Comparison of ENCODE assay signal across 26 cellular contexts in the genomic region with DNA sequence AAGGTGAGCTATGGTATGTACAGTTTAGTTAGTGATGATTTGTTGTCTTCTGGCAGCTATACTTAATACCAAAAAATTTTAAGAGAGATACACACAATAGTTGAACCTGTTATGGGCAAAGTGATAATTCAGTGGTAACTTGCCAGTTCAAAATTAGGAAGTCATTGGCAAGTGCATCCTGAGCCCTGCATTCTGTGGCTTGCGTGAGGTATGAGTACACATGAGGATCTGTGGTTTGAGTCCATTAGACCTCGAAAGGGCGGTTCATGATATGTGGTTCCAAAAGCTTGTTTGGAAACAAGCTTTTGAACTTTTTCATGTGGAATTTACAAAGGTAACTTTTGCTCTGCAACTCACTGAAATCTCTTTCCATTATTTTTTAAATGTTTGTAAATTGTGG. TPM values are rescaled to one million over a fixed set of nuclear protein-coding genes. Genes with fewer than 3 reads are reported as not detected.
"Had no signal": no experiment of that assay in that cellular context is flagged by ENCODE, and none has a peak within 500 bp of the region (broad histone marks: within the 10 kb centered on the region; RNA-seq: fewer than 3 reads in every experiment).

No MANE protein-coding gene starts in this region.

- H3K9me3 ChIP-seq: gastrocnemius medialis, neutrophil, right lobe of liver, stomach, thyroid gland, vagina had no signal

- ATAC-seq: esophagus mucosa; gastrocnemius medialis; left lobe of liver; natural killer cell treated with Interleukin-12 subunit alpha and Interleukin-12 subunit beta and Interleukin-15 and Interleukin-18, amount 100 ng/mL, for 72 hours; right lobe of liver had no signal

- H3K4me2 ChIP-seq: hepatocyte, smooth muscle cell had no signal

- H3K27ac ChIP-seq: epithelial cell of prostate, gastrocnemius medialis, hepatocyte, neutrophil, parathyroid adenoma, right lobe of liver, stomach, thyroid gland, vagina had no signal

- DNase-seq: effector CD8-positive, alpha-beta T cell; endodermal cell; foreskin fibroblast; gastrocnemius medialis; head of caudate nucleus; kidney; naive B cell; right lobe of liver; stimulated activated CD4-positive, alpha-beta T cell treated with anti-CD3 and anti-CD28 coated beads, Interleukin-12 subunit alpha, Interleukin-12 subunit beta, amount 100 ng/mL, for 4 hours; stimulated activated CD4-positive, alpha-beta T cell treated with anti-CD3 and anti-CD28 coated beads, Interleukin-1b, Interleukin-23, amount 100 ng/mL, for 48 hours; stimulated activated CD4-positive, alpha-beta T cell treated with anti-CD3 and anti-CD28 coated beads, Interleukin-4, amount 100 ng/mL, for 1 hour; stimulated activated CD8-positive, alpha-beta memory T cell treated with anti-CD3 and anti-CD28 coated beads, Interleukin-4, amount 100 ng/mL, for 48 hours; stimulated activated naive CD4-positive, alpha-beta T cell treated with Interleukin-2 at 50 U/mL for 16 hours; stomach; thyroid gland; trophoblast cell had no signal

- H2AFZ ChIP-seq: hepatocyte, parathyroid adenoma had no signal

- H3K4me1 ChIP-seq: gastrocnemius medialis, parathyroid adenoma, right lobe of liver, stomach, vagina had no signal

- H3K79me2 ChIP-seq: hepatocyte, parathyroid adenoma had no signal

- H3K27me3 ChIP-seq: gastrocnemius medialis, hepatocyte, neutrophil, right lobe of liver, stomach, thyroid gland, vagina had no signal

- H3K9ac ChIP-seq: parathyroid adenoma had no signal

- H3K4me3 ChIP-seq: gastrocnemius medialis, hepatocyte, lung, right lobe of liver, smooth muscle cell, stomach, thyroid gland, vagina had no signal

RNA-seq across cellular contexts. Expression of a gene that starts 47.0 kb away (rescaled TPM):
- total RNA-seq: vagina had no signal
- polyA plus RNA-seq: smooth muscle cell, stomach had no signal
